In genomic region chrX:17278961-17279360, GRCh38 we compare ENCODE assay signal across 27 cellular contexts.
"Had no signal": no experiment of that assay in that cellular context is flagged by ENCODE, and none has a peak within 500 bp of the region (broad histone marks: within the 10 kb centered on the region; RNA-seq: fewer than 3 reads in every experiment).

No MANE protein-coding gene starts in this region.

- H3K27me3 ChIP-seq: colonic mucosa, esophagus muscularis mucosa, esophagus squamous epithelium, foreskin keratinocyte, gastrocnemius medialis, gastroesophageal sphincter, hepatocyte had no signal

- DNase-seq: colonic mucosa; cortex of kidney; dermis blood vessel endothelial cell; dorsolateral prefrontal cortex; effector CD4-positive, alpha-beta T cell; effector CD8-positive, alpha-beta T cell; effector memory CD4-positive, alpha-beta T cell; effector memory CD8-positive, alpha-beta T cell; endodermal cell; erythroblast; esophagus squamous epithelium; foreskin fibroblast; foreskin keratinocyte; foreskin melanocyte; gastrocnemius medialis; glutamatergic neuron; head of caudate nucleus; heart left ventricle; heart right ventricle had no signal

- H3K9me3 ChIP-seq: colonic mucosa, esophagus muscularis mucosa, esophagus squamous epithelium, gastrocnemius medialis, gastroesophageal sphincter, heart left ventricle, heart right ventricle had no signal

- ATAC-seq: effector memory CD8-positive, alpha-beta T cell; esophagus mucosa; foreskin keratinocyte; gastrocnemius medialis; gastroesophageal sphincter; heart left ventricle; heart right ventricle had no signal

- H3K4me3 ChIP-seq: colonic mucosa, coronary artery, dorsolateral prefrontal cortex, esophagus muscularis mucosa, esophagus squamous epithelium, gastrocnemius medialis, gastroesophageal sphincter, heart left ventricle, heart right ventricle, hepatocyte had no signal

- FAIRE-seq: endometrium, endothelial cell of umbilical vein had no signal

- H3K27ac ChIP-seq: colonic mucosa, coronary artery, dorsolateral prefrontal cortex, epithelial cell of prostate, esophagus muscularis mucosa, esophagus squamous epithelium, foreskin keratinocyte, gastrocnemius medialis, gastroesophageal sphincter, heart left ventricle, heart right ventricle, hepatocyte had no signal

- H3K4me1 ChIP-seq: colonic mucosa, esophagus muscularis mucosa, esophagus squamous epithelium, foreskin keratinocyte, gastrocnemius medialis, gastroesophageal sphincter, heart left ventricle, heart right ventricle had no signal

- H3K4me2 ChIP-seq: hepatocyte had no signal

- H3K36me3 ChIP-seq: colonic mucosa, esophagus muscularis mucosa, esophagus squamous epithelium, gastrocnemius medialis, gastroesophageal sphincter, heart left ventricle, heart right ventricle had no signal
